ENCODE assay signal across 10 cellular contexts in genomic region chr1:101410048-101410878, GRCh38.
A peak's percentile ranks its signal among the peaks of the same experiment; 100 is the strongest.
DNase-seq lines count a peak whose midpoint lies in the region; ATAC-seq lines count a peak whose summit lies in the region.
"Had no signal": no experiment of that assay in that cellular context is flagged by ENCODE, and none has a peak within 500 bp of the region (broad histone marks: within the 10 kb centered on the region; RNA-seq: fewer than 3 reads in every experiment).

No MANE protein-coding gene starts in this region.

- DNase-seq in naive B cell (no peak), DMS53 treated with DMSO at 0.1 percent for 48 hours (lab: John Stamatoyannopoulos, UW; ENCODE audit: unreplicated experiment) (no peak), DMS114 treated with DMSO at 0.1 percent for 48 hours (lab: John Stamatoyannopoulos, UW; ENCODE audit: unreplicated experiment) (no peak), SHP77 (lab: John Stamatoyannopoulos, UW) (no peak), DMS79 treated with DMSO at 0.1 percent for 48 hours (lab: John Stamatoyannopoulos, UW) (no peak)
- DNase-seq: MG63 had no signal

- H3K4me3 Mint-ChIP-seq in naive B cell = peak overlapping the region in 7 of 8 donors; percentile 25 to 82 (median 66)
- H3K4me3 Mint-ChIP-seq: activated naive CD8-positive, alpha-beta T cell had no signal

- ATAC-seq in GM18861 (IDR thresholded peaks at IDR 0.05; ENCODE audit: unreplicated experiment) (peak; percentile 43), GM21526 (IDR thresholded peaks at IDR 0.05; ENCODE audit: low FRiP score, unreplicated experiment) (peak; percentile 36), HG03354 (IDR thresholded peaks at IDR 0.05; ENCODE audit: poor library complexity, severe bottlenecking, unreplicated experiment) (peak; percentile 57), naive B cell (ENCODE audit: low read depth in 2 of 2) (no peak)

- H3K27ac Mint-ChIP-seq in naive B cell = peak overlapping the region; percentile 5 to 93 (median 80)
- H3K27ac Mint-ChIP-seq: activated naive CD8-positive, alpha-beta T cell had no signal

- no peaks in the 10 kb centered on the region for H3K36me3 Mint-ChIP-seq in naive B cell

- peaks cover 0 to 2% (median 0%) of the 10 kb centered on the region in 7 donors for H3K9me3 Mint-ChIP-seq in naive B cell

- no peaks in the 10 kb centered on the region for H3K27me3 Mint-ChIP-seq in naive B cell

- peaks cover 52 to 76% (median 76%) of the 10 kb centered on the region in 3 donors for H3K4me1 Mint-ChIP-seq in naive B cell

Comparison
In these comparisons a context has a peak if more than half of its experiments do, and no peak if none do; other contexts are left out.
1. ATAC-seq: peak in GM18861 (single experiment), GM21526 (single experiment) and HG03354 (single experiment); none in naive B cell (0 of 2).